ENCODE assay signal across 10 cellular contexts in genomic region chr4:74499986-74500781, GRCh38. TPM values are rescaled to one million over a fixed set of nuclear protein-coding genes. Genes with fewer than 3 reads are reported as not detected.
DNase-seq lines count a peak whose midpoint lies in the region; ATAC-seq and TF ChIP-seq lines count a peak whose summit lies in the region.
"Had no signal": no experiment of that assay in that cellular context is flagged by ENCODE, and none has a peak within 500 bp of the region (broad histone marks: within the 10 kb centered on the region; RNA-seq: fewer than 3 reads in every experiment).

No MANE protein-coding gene starts in this region.

- no peaks in the 10 kb centered on the region for H3K27me3 ChIP-seq in MM.1S (replicated peaks; ENCODE audit: insufficient read depth, low read length)

- TF ChIP-seq CTCF in GM12865 (IDR thresholded peaks at IDR 0.05; ENCODE audit: insufficient read depth, low read depth, low read length, missing control alignments): no peak
- no peak for TF ChIP-seq CTCF in nephron progenitor cell (IDR thresholded peaks at IDR 0.05)
- TF ChIP-seq CTCF in MM.1S (IDR thresholded peaks at IDR 0.05; ENCODE audit: low read length): no peak

- H3K9ac ChIP-seq in MM.1S (ENCODE audit: low read length): no peak overlapping the region

- no peaks in the 10 kb centered on the region for H3K36me3 ChIP-seq in MM.1S (replicated peaks; ENCODE audit: insufficient read depth, low read length)
- H3K36me3 ChIP-seq: spleen had no signal

- no peaks in the 10 kb centered on the region for H3K79me2 ChIP-seq in MM.1S (ENCODE audit: low read length)

- H3K27ac Mint-ChIP-seq in memory B cell (no peak overlapping the region), nephron progenitor cell (no peak overlapping the region)

- no peak overlapping the region for H2AFZ ChIP-seq in MM.1S (ENCODE audit: low read length)

- H3K36me3 Mint-ChIP-seq in memory B cell (no peaks in the 10 kb centered on the region), nephron progenitor cell (ENCODE audit: low read depth) (no peaks in the 10 kb centered on the region)

- 0 out of 2 replicates have a peak, but pooled peaks cover under 1% of the 10 kb centered on the region for H3K4me1 ChIP-seq in MM.1S (ENCODE audit: low read length)
- H3K4me1 ChIP-seq: spleen had no signal

- H4K20me1 ChIP-seq in MM.1S (ENCODE audit: insufficient read depth, low read length): no peaks in the 10 kb centered on the region

- H3K4me3 ChIP-seq in GM12865 (ENCODE audit: low read depth, low read length): no peak overlapping the region
- H3K4me3 ChIP-seq in MM.1S (ENCODE audit: low read length): no peak overlapping the region
- H3K4me3 ChIP-seq: spleen had no signal

- no peak overlapping the region for H3K4me2 ChIP-seq in MM.1S (ENCODE audit: low read depth, low read length)

- H3K27me3 Mint-ChIP-seq in memory B cell (peaks cover 15% of the 10 kb centered on the region), nephron progenitor cell (ENCODE audit: low read depth, poor library complexity) (peaks cover 3% of the 10 kb centered on the region)

- no peaks in the 10 kb centered on the region for H3K9me3 ChIP-seq in MM.1S (replicated peaks; ENCODE audit: insufficient read depth, low read length)

- H3F3A ChIP-seq in MM.1S (ENCODE audit: insufficient read depth, low read length): no peaks in the 10 kb centered on the region

- DNase-seq in GM12865 (ENCODE audit: low read depth): peak; percentile 2
- peak; percentile 64 for DNase-seq in RPMI7951 (ENCODE audit: low read depth)
- DNase-seq in memory B cell (ENCODE audit: low spot score in 2 of 2): no peak
- no peak for DNase-seq in nephron progenitor cell
- no peak for DNase-seq in MM.1S
- DNase-seq in activated CD4-positive, alpha-beta T cell treated with anti-CD3 and anti-CD28 coated beads, Interleukin-2, amount 50 U/mL, for 4 hours: no peak
- DNase-seq: NCI-H226, spleen had no signal

- H3K4me3 Mint-ChIP-seq in memory B cell (no peak overlapping the region), nephron progenitor cell (no peak overlapping the region)

- H3K4me1 Mint-ChIP-seq in memory B cell: peaks cover 3% of the 10 kb centered on the region
- no peaks in the 10 kb centered on the region for H3K4me1 Mint-ChIP-seq in nephron progenitor cell

- no peaks in the 10 kb centered on the region for H3K9me2 ChIP-seq in MM.1S (replicated peaks; ENCODE audit: insufficient read depth, low read length)

- H3K9me3 Mint-ChIP-seq in memory B cell (peaks cover 2% of the 10 kb centered on the region), nephron progenitor cell (no peaks in the 10 kb centered on the region)

- peak; percentile 58 for ATAC-seq in HG02623 (IDR thresholded peaks at IDR 0.05; ENCODE audit: unreplicated experiment)
- ATAC-seq in memory B cell (ENCODE audit: low read depth): peak; percentile 48
- no peak for ATAC-seq in HG02885 (IDR thresholded peaks at IDR 0.05; ENCODE audit: poor library complexity, unreplicated experiment)

- no peak overlapping the region for H3K27ac ChIP-seq in MM.1S (ENCODE audit: low read length)
- H3K27ac ChIP-seq: spleen had no signal

RNA-seq across cellular contexts. Expression of gene AREG, which starts 55.2 kb away (rescaled TPM):
- 2.4 and 4.1 TPM in 2 replicates for total RNA-seq in RPMI7951 (2014; rRNA removed; shearing (Covaris generic))

Comparison
In these comparisons a context has a peak if more than half of its experiments do, and no peak if none do; other contexts are left out.
1. DNase-seq: peak in GM12865 (single experiment) and RPMI7951 (single experiment); none in memory B cell (0 of 2), nephron progenitor cell (single experiment), MM.1S (single experiment) and activated CD4-positive, alpha-beta T cell treated with anti-CD3 and anti-CD28 coated beads, Interleukin-2, amount 50 U/mL, for 4 hours (0 of 2).